Comparison of ENCODE assay signal across 27 cellular contexts in the genomic region with DNA sequence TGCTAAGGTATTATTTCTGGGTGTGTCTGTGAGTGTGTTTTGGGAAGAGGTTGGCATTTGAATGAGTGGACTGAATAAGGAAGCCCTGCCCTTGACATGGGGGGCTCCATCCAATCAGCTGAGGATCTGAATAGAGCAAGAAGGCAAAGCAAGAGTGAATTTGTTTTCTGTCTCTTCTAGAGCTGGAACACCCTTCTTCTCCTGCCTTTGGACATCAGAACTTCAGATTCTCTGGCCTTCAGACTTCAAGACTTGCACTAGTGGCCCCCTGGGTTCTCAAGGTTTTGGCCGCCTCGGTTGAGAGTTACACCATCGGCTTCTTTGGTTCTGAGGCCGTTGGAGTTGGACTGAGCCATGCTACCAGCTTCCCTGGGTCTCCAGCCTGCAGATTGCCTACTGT.
"Had no signal": no experiment of that assay in that cellular context is flagged by ENCODE, and none has a peak within 500 bp of the region (broad histone marks: within the 10 kb centered on the region; RNA-seq: fewer than 3 reads in every experiment).

No MANE protein-coding gene starts in this region.

- H3K79me2 ChIP-seq: parathyroid adenoma had no signal

- H2AFZ ChIP-seq: neural progenitor cell, parathyroid adenoma had no signal

- H3K4me1 Mint-ChIP-seq: nephron; stimulated activated effector memory CD8-positive, alpha-beta T cell treated with anti-CD3 and anti-CD28 coated beads, Interleukin-12 subunit alpha, Interleukin-12 subunit beta, amount 100 ng/mL, for 72 hours; stimulated activated naive B cell treated with anti-CD40 and anti-IgM and Interleukin-4, amounts not matched to agents 10 μg/mL and 1 μg/mL and 100 μg/mL, for 72 hours had no signal

- H3K4me1 ChIP-seq: neural progenitor cell, parathyroid adenoma, psoas muscle, right lobe of liver, sigmoid colon, stomach, thyroid gland, tibial nerve, upper lobe of left lung, vagina had no signal

- H3K4me2 ChIP-seq: neural progenitor cell had no signal

- H3K36me3 ChIP-seq: neural progenitor cell, ovary, right lobe of liver, sigmoid colon, stomach, thoracic aorta, thyroid gland, tibial nerve, upper lobe of left lung, vagina had no signal

- H3K36me3 Mint-ChIP-seq: stimulated activated effector memory CD8-positive, alpha-beta T cell treated with anti-CD3 and anti-CD28 coated beads, Interleukin-12 subunit alpha, Interleukin-12 subunit beta, amount 100 ng/mL, for 72 hours; stimulated activated naive B cell treated with anti-CD40 and anti-IgM and Interleukin-4, amounts not matched to agents 10 μg/mL and 1 μg/mL and 100 μg/mL, for 72 hours had no signal

- ATAC-seq: psoas muscle; right cardiac atrium; right lobe of liver; stimulated activated effector memory CD8-positive, alpha-beta T cell treated with anti-CD3 and anti-CD28 coated beads, Interleukin-12 subunit alpha, Interleukin-12 subunit beta, amount 100 ng/mL, for 72 hours; stimulated activated naive B cell treated with anti-CD40 and anti-IgM and Interleukin-4, amounts not matched to agents 10 μg/mL and 1 μg/mL and 100 μg/mL, for 72 hours had no signal

- H3K9me3 Mint-ChIP-seq: nephron; neural progenitor cell; stimulated activated naive B cell treated with anti-CD40 and anti-IgM and Interleukin-4, amounts not matched to agents 10 μg/mL and 1 μg/mL and 100 μg/mL, for 72 hours had no signal

- H3K4me3 Mint-ChIP-seq: nephron; neural progenitor cell; stimulated activated effector memory CD8-positive, alpha-beta T cell treated with anti-CD3 and anti-CD28 coated beads, Interleukin-12 subunit alpha, Interleukin-12 subunit beta, amount 100 ng/mL, for 72 hours; stimulated activated naive B cell treated with anti-CD40 and anti-IgM and Interleukin-4, amounts not matched to agents 10 μg/mL and 1 μg/mL and 100 μg/mL, for 72 hours; stimulated activated naive CD8-positive, alpha-beta T cell treated with anti-CD3 and anti-CD28 coated beads, Interleukin-15, Interleukin-2, amounts not matched to agents 100 ng/mL and 50 ng/mL, for 24 hours had no signal

- H3K27ac Mint-ChIP-seq: nephron; neural progenitor cell; progenitor cell of endocrine pancreas; stimulated activated effector memory CD8-positive, alpha-beta T cell treated with anti-CD3 and anti-CD28 coated beads, Interleukin-12 subunit alpha, Interleukin-12 subunit beta, amount 100 ng/mL, for 72 hours; stimulated activated naive B cell treated with anti-CD40 and anti-IgM and Interleukin-4, amounts not matched to agents 10 μg/mL and 1 μg/mL and 100 μg/mL, for 72 hours; stimulated activated naive CD8-positive, alpha-beta T cell treated with anti-CD3 and anti-CD28 coated beads, Interleukin-15, Interleukin-2, amounts not matched to agents 100 ng/mL and 50 ng/mL, for 24 hours had no signal

- H3K27me3 Mint-ChIP-seq: stimulated activated naive CD8-positive, alpha-beta T cell treated with anti-CD3 and anti-CD28 coated beads, Interleukin-15, Interleukin-2, amounts not matched to agents 100 ng/mL and 50 ng/mL, for 24 hours had no signal

- H3K9me3 ChIP-seq: ovary, psoas muscle, right lobe of liver, sigmoid colon, stomach, thoracic aorta, thyroid gland, tibial nerve, upper lobe of left lung, vagina had no signal

- H3K27ac ChIP-seq: neural progenitor cell, ovary, parathyroid adenoma, psoas muscle, right lobe of liver, sigmoid colon, stomach, thoracic aorta, thyroid gland, tibial nerve, upper lobe of left lung, vagina had no signal

- DNase-seq: occipital lobe; ovary; posterior cingulate gyrus; psoas muscle; right cardiac atrium; right lobe of liver; sigmoid colon; small intestine; stimulated activated CD4-positive, alpha-beta T cell treated with anti-CD3 and anti-CD28 coated beads, Interleukin-15, amount 100 ng/mL, for 24 hours; stimulated activated CD4-positive, alpha-beta T cell treated with anti-CD3 and anti-CD28 coated beads, Interleukin-2, amount 100 ng/mL, for 24 hours; stimulated activated CD4-positive, alpha-beta T cell treated with anti-CD3 and anti-CD28 coated beads, Interleukin-2, amount 100 ng/mL, for 48 hours; stimulated activated CD4-positive, alpha-beta T cell treated with anti-CD3 and anti-CD28 coated beads, Interleukin-4, amount 100 ng/mL, for 24 hours; stimulated activated naive B cell treated with anti-CD40 and anti-IgM and Interleukin-4, amounts not matched to agents 10 μg/mL and 1 μg/mL and 100 μg/mL, for 72 hours; stimulated activated naive CD4-positive, alpha-beta T cell treated with Interleukin-2 at 50 U/mL for 16 hours; stomach; thyroid gland; trophoblast cell; upper lobe of left lung had no signal

- H3K27me3 ChIP-seq: neural progenitor cell, ovary, right lobe of liver, sigmoid colon, stomach, thyroid gland, tibial nerve, upper lobe of left lung, vagina had no signal

- H3K4me3 ChIP-seq: neural progenitor cell, ovary, psoas muscle, right lobe of liver, sigmoid colon, stomach, thoracic aorta, thyroid gland, tibial nerve, upper lobe of left lung, vagina had no signal
